ENCODE assay signal across 8 cellular contexts in genomic region chr2:233974530-233975071, GRCh38.
DNase-seq lines count a peak whose midpoint lies in the region; TF ChIP-seq lines count a peak whose summit lies in the region.

No MANE protein-coding gene starts in this region.

- POLR2A ChIA-PET in HEK293 (lab: Yijun Ruan, JAX): interaction anchor here (0.6 kb wide), 1 partner anchor 522 kb away, joined by 3 read pairs; the partner anchor contains the start of gene ARL4C

- no peaks in the 10 kb centered on the region for H3K79me2 ChIP-seq in ACC112 (ENCODE audit: control insufficient read depth, insufficient read depth, low read length, unreplicated experiment)

- H3K27me3 ChIP-seq in ACC112 (ENCODE audit: insufficient read depth, low read length): peaks cover 15% of the 10 kb centered on the region; the same call in 1 of the 2 replicates

- H3K4me1 ChIP-seq in ACC112 (ENCODE audit: control insufficient read depth, insufficient read depth, low read length, unreplicated experiment) (peaks cover 28% of the 10 kb centered on the region), HEK293 (ENCODE audit: control insufficient read depth, insufficient read depth, low read length) (no peaks in the 10 kb centered on the region)

- DNase-seq in iPS-NIHi11 (ENCODE audit: low spot score): peak; percentile 52
- no peak for DNase-seq in ecto neural progenitor cell (ENCODE audit: low spot score)
- no peak for DNase-seq in retina
- no peak for DNase-seq in activated CD4-positive, alpha-beta T cell treated with anti-CD3 and anti-CD28 coated beads, Interleukin-2, amount 50 U/mL, for 4 hours
- DNase-seq in NCI-H1694 treated with DMSO at 0.1 percent for 48 hours (lab: John Stamatoyannopoulos, UW): no peak

- H3K27ac ChIP-seq in ACC112 (ENCODE audit: low read depth, low read length) (no peak overlapping the region), HEK293 (ENCODE audit: extremely low read depth, low read depth, low read length) (no peak overlapping the region), VCaP (peak overlapping the region; percentile 57)

- TF ChIP-seq CTCF in HEK293 (tag by site-specific recombination; IDR thresholded peaks at IDR 0.05) (no peak), VCaP (conservative IDR thresholded peaks at IDR 0.05) (no peak)

- no peak overlapping the region for H2AFZ ChIP-seq in ACC112 (ENCODE audit: low read length, unreplicated experiment)

- no peaks in the 10 kb centered on the region for H3K36me3 ChIP-seq in ACC112 (ENCODE audit: insufficient read depth, low read length)
- no peaks in the 10 kb centered on the region for H3K36me3 ChIP-seq in HEK293 (ENCODE audit: control insufficient read depth in 2 of 2, insufficient read depth in 1 of 2, low read length in 2 of 2)

- CTCF ChIA-PET in HEK293 (lab: Yijun Ruan, JAX): interaction anchor here (0.7 to 2.2 kb wide), 4 partner anchors 142 to 1133 kb away, joined by 3 to 9 read pairs (median 4); no protein-coding TSS in a partner anchor

- no peaks in the 10 kb centered on the region for H3K9me3 ChIP-seq in HEK293 (ENCODE audit: control insufficient read depth, insufficient read depth, low read depth, low read length)

- H3K4me3 ChIP-seq in ACC112 (ENCODE audit: low read depth, low read length) (peak overlapping the region; percentile 12; the same call in 1 of the 2 replicates), HEK293 (ENCODE audit: low read depth, low read length) (no peak overlapping the region)

TF ChIP-seq in HEK293, 187 proteins besides CTCF, POLR2A, EP300 and RAD21 (continues in another document):
- peak; percentile 30; the same call in 1 of the 2 replicates for TF ChIP-seq ZEB2 (tag by site-specific recombination; IDR thresholded peaks at IDR 0.05)
- peak; percentile 74; the same call in 1 of the 2 replicates for TF ChIP-seq ZFP37 (tag by site-specific recombination; IDR thresholded peaks at IDR 0.05)
- peak; percentile 77 for TF ChIP-seq GLIS2 (tag by site-specific recombination; IDR thresholded peaks at IDR 0.05)
- 0 out of 2 replicates have a peak, but pooled peaks have one; percentile 45 for TF ChIP-seq ZBTB21 (tag by site-specific recombination; IDR thresholded peaks at IDR 0.05)
- peak; percentile 89 for TF ChIP-seq ZIC2 (tag by site-specific recombination; IDR thresholded peaks at IDR 0.05)
- no peak for TF ChIP-seq ZNF311 (tag by site-specific recombination; IDR thresholded peaks at IDR 0.05; ENCODE audit: borderline replicate concordance)
- peak; percentile 22; the same call in 1 of the 2 replicates for TF ChIP-seq RBAK (tag by site-specific recombination; IDR thresholded peaks at IDR 0.05)
- TF ChIP-seq ZNF366 (tag by site-specific recombination; conservative IDR thresholded peaks at IDR 0.05): 0 out of 2 replicates have a peak, but pooled peaks have one; percentile 21
- peak; percentile 36; the same call in 1 of the 2 replicates for TF ChIP-seq HIC1 (tag by site-specific recombination; IDR thresholded peaks at IDR 0.05)
- peak; percentile 71 for TF ChIP-seq ZNF600 (tag by site-specific recombination; IDR thresholded peaks at IDR 0.05)
- TF ChIP-seq ZNF530 (tag by site-specific recombination; IDR thresholded peaks at IDR 0.05; ENCODE audit: low read depth): no peak
- peak; percentile 62; the same call in 1 of the 2 replicates for TF ChIP-seq ZNF660 (tag by site-specific recombination; IDR thresholded peaks at IDR 0.05)
- TF ChIP-seq TRIM28 (IDR thresholded peaks at IDR 0.05; ENCODE audit: borderline replicate concordance, low read length): no peak
- peak; percentile 36; the same call in 1 of the 2 replicates for TF ChIP-seq PRDM10 (tag by site-specific recombination; IDR thresholded peaks at IDR 0.05)
- TF ChIP-seq ZNF610 (tag by site-specific recombination; IDR thresholded peaks at IDR 0.05; ENCODE audit: borderline replicate concordance): no peak
- peak; percentile 38; the same call in 1 of the 2 replicates for TF ChIP-seq EGR2 (tag by site-specific recombination; IDR thresholded peaks at IDR 0.05; ENCODE audit: low read depth)
- TF ChIP-seq ZNF394 (tag by site-specific recombination; IDR thresholded peaks at IDR 0.05; ENCODE audit: borderline replicate concordance): peak; percentile 65; the same call in 1 of the 2 replicates
- TF ChIP-seq ZNF146 (tag by site-specific recombination; IDR thresholded peaks at IDR 0.05): no peak
- TF ChIP-seq ZNF639 (tag by site-specific recombination; IDR thresholded peaks at IDR 0.05): 0 out of 2 replicates have a peak, but pooled peaks have one; percentile 27
- TF ChIP-seq KLF17 (tag by site-specific recombination; IDR thresholded peaks at IDR 0.05): 0 out of 2 replicates have a peak, but pooled peaks have one; percentile 50
- TF ChIP-seq ZNF704 (tag by site-specific recombination; IDR thresholded peaks at IDR 0.05): no peak
- no peak for TF ChIP-seq ZNF791 (tag by site-specific recombination; IDR thresholded peaks at IDR 0.05)
- TF ChIP-seq PRDM1 (tag by site-specific recombination; IDR thresholded peaks at IDR 0.05): peak; percentile 60; the same call in 1 of the 2 replicates
- no peak for TF ChIP-seq GLI2 (tag by site-specific recombination; IDR thresholded peaks at IDR 0.05; ENCODE audit: borderline replicate concordance, low read depth)
